In genomic region chr19:31675187-31675913, GRCh38 we compare ENCODE assay signal across 19 cellular contexts.
DNase-seq lines count a peak whose midpoint lies in the region; ATAC-seq and TF ChIP-seq lines count a peak whose summit lies in the region.
"Had no signal": no experiment of that assay in that cellular context is flagged by ENCODE, and none has a peak within 500 bp of the region (broad histone marks: within the 10 kb centered on the region; RNA-seq: fewer than 3 reads in every experiment).

No MANE protein-coding gene starts in this region.

- TF ChIP-seq CTCF in Panc1 (IDR thresholded peaks at IDR 0.05) = no peak
- TF ChIP-seq CTCF in esophagus muscularis mucosa (IDR thresholded peaks at IDR 0.05) = no peak

- 0 out of 2 replicates have a peak overlapping the region, but pooled peaks have one; percentile 13 for H3K4me3 ChIP-seq in GM23248
- H3K4me3 ChIP-seq in Panc1 (ENCODE audit: low read depth in 2 of 2, low read length in 2 of 2) = no peak overlapping the region
- H3K4me3 ChIP-seq in esophagus muscularis mucosa = no peak overlapping the region
- no peak overlapping the region for H3K4me3 ChIP-seq in neuronal stem cell (ENCODE audit: low read length in 2 of 2)
- H3K4me3 ChIP-seq: cardiac muscle cell had no signal

- in situ Hi-C loops in GM23248 (cut with MboI) (no loop called here), Panc1 (cut with HindIII; ENCODE audit: low pct_unique_long_range_greater_than_20kb, low sequenced_read_pairs) (no loop called here)

- H3K36me3 ChIP-seq in GM23248 (ENCODE audit: low read depth) (no peaks in the 10 kb centered on the region), Panc1 (ENCODE audit: control insufficient read depth, insufficient read depth, low read length) (no peaks in the 10 kb centered on the region), esophagus muscularis mucosa (no peaks in the 10 kb centered on the region), neuronal stem cell (replicated peaks in 1 of 2; ENCODE audit: control insufficient read depth in 2 of 2, insufficient read depth in 2 of 2, low read length in 2 of 2) (no peaks in the 10 kb centered on the region)
- H3K36me3 ChIP-seq: cardiac muscle cell had no signal

- 37 to 44% methylated on average over 10 of the region's 10 CpGs for WGBS in GM23248 (ENCODE audit: low coverage in 1 of 2, low lambda C conversion rate in 2 of 2, missing lambda C conversion rate in 2 of 2), 2 experiments
- WGBS in esophagus muscularis mucosa = 75% methylated on average over 10 of the region's 10 CpGs
- no CpG with 5 or more reads among the region's 10 CpGs for WGBS in neuronal stem cell (ENCODE audit: extremely low coverage in 2 of 2, insufficient read length in 2 of 2, insufficient replicate concordance in 1 of 2), 2 donors

- no peak overlapping the region for H3K4ac ChIP-seq in neuronal stem cell (ENCODE audit: low read length)

- DNase-seq in GM23248 (peak; percentile 60), Panc1 (ENCODE audit: low read depth, low spot score) (no peak), esophagus muscularis mucosa (ENCODE audit: extremely low spot score) (peak; percentile 80), neuronal stem cell (ENCODE audit: low spot score) (no peak), occipital lobe (lab: John Stamatoyannopoulos, UW) (no peak), NCI-H2196 treated with DMSO at 0.1 percent for 48 hours (lab: John Stamatoyannopoulos, UW; ENCODE audit: unreplicated experiment) (no peak), cardiac septum (ENCODE audit: low spot score) (no peak)
- no peak for DNase-seq in stimulated activated effector memory CD8-positive, alpha-beta T cell treated with anti-CD3 and anti-CD28 coated beads, Interleukin-12 subunit alpha, Interleukin-12 subunit beta, amount 100 ng/mL, for 72 hours (ENCODE audit: low spot score in 2 of 2)
- DNase-seq: DMS79 treated with DMSO at 0.1 percent for 48 hours; head of caudate nucleus; left colon; NCI-H2029; NCI-H69; stimulated activated CD4-positive, alpha-beta T cell treated with anti-CD3 and anti-CD28 coated beads, Interleukin-12 subunit alpha, Interleukin-12 subunit beta, amount 100 ng/mL, for 4 hours; stimulated activated naive CD8-positive, alpha-beta T cell treated with anti-CD3 and anti-CD28 coated beads, Interleukin-15, amount 100 ng/mL, for 72 hours; T-helper 17 cell had no signal

- no peaks in the 10 kb centered on the region for H3K9me3 ChIP-seq in GM23248 (ENCODE audit: low read depth)
- H3K9me3 ChIP-seq in Panc1 (ENCODE audit: control insufficient read depth, insufficient read depth, low read depth, low read length) = no peaks in the 10 kb centered on the region
- H3K9me3 ChIP-seq in esophagus muscularis mucosa = no peaks in the 10 kb centered on the region
- H3K9me3 ChIP-seq in neuronal stem cell (replicated peaks in 1 of 2; ENCODE audit: control insufficient read depth in 2 of 2, insufficient read depth in 1 of 2, low read depth in 1 of 2, low read length in 2 of 2) = no peaks in the 10 kb centered on the region

- peak overlapping the region; percentile 18 for H3K23ac ChIP-seq in neuronal stem cell (ENCODE audit: low read depth, low read length, poor library complexity)

- H2BK12ac ChIP-seq in neuronal stem cell (ENCODE audit: low read length) = no peak overlapping the region

- no peaks in the 10 kb centered on the region for H3K79me1 ChIP-seq in neuronal stem cell (ENCODE audit: low read depth, low read length)

- peak; percentile 85 for ATAC-seq in Panc1
- ATAC-seq in stimulated activated effector memory CD8-positive, alpha-beta T cell treated with anti-CD3 and anti-CD28 coated beads, Interleukin-12 subunit alpha, Interleukin-12 subunit beta, amount 100 ng/mL, for 72 hours = no peak
- ATAC-seq: left colon; stimulated activated naive CD8-positive, alpha-beta T cell treated with anti-CD3 and anti-CD28 coated beads, Interleukin-15, amount 100 ng/mL, for 72 hours; T-helper 17 cell had no signal

- no peak overlapping the region for H2BK120ac ChIP-seq in neuronal stem cell (ENCODE audit: low read depth, low read length)

- CTCF ChIA-PET in Panc1 (lab: Charles Lee) = interaction anchor here (0.7 kb wide), 1 partner anchor 194 kb away, joined by 7 read pairs; no protein-coding TSS in a partner anchor

- no peak for TF ChIP-seq EP300 in esophagus muscularis mucosa (IDR thresholded peaks at IDR 0.05)

- H3K4me2 ChIP-seq in GM23248 (ENCODE audit: unreplicated experiment) (peak overlapping the region; percentile 26), neuronal stem cell (ENCODE audit: insufficient read depth, low read length, poor library complexity, severe bottlenecking) (no peak overlapping the region)

- no peak overlapping the region for H2AFZ ChIP-seq in GM23248
- H2AFZ ChIP-seq in neuronal stem cell (ENCODE audit: low read length) = no peak overlapping the region

- BruUV-seq in Panc1 (replicated peaks; lab: Mats Ljungman, UMichigan) = no TSS peak

- H3K27ac ChIP-seq in GM23248 (no peak overlapping the region), Panc1 (ENCODE audit: low read length) (no peak overlapping the region), esophagus muscularis mucosa (replicated peaks in 1 of 4) (no peak overlapping the region), neuronal stem cell (replicated peaks; ENCODE audit: low read length) (no peak overlapping the region)
- H3K27ac ChIP-seq: C4-2B, cardiac muscle cell had no signal

- H4K20me1 ChIP-seq in GM23248 (ENCODE audit: insufficient read depth) = no peaks in the 10 kb centered on the region

- H2AK5ac ChIP-seq in neuronal stem cell (ENCODE audit: low read depth, low read length) = no peak overlapping the region

- intact Hi-C loops in Panc1 (cut with micrococcal nuclease; ENCODE audit: unreplicated experiment) = loop anchor here (10.0 kb wide), 1 partner anchor 549 kb away; no protein-coding TSS in a partner anchor
- intact Hi-C loops in esophagus muscularis mucosa (cut with DNase I) = no loop called here
- intact Hi-C loops in cardiac septum (cut with DNase I) = loop anchor here (5.0 kb wide), 1 partner anchor 367 kb away; no protein-coding TSS in a partner anchor

- peaks cover 5% of the 10 kb centered on the region; the same call in 1 of the 2 replicates for H3F3A ChIP-seq in GM23248 (ENCODE audit: insufficient read depth)

- H4K91ac ChIP-seq in neuronal stem cell (ENCODE audit: low read depth, low read length, poor library complexity) = no peak overlapping the region

- no peak overlapping the region for H3K4me3 Mint-ChIP-seq in stimulated activated effector memory CD8-positive, alpha-beta T cell treated with anti-CD3 and anti-CD28 coated beads, Interleukin-12 subunit alpha, Interleukin-12 subunit beta, amount 100 ng/mL, for 72 hours
- H3K4me3 Mint-ChIP-seq: activated naive CD4-positive, alpha-beta T cell treated with anti-CD3 and anti-CD28 coated beads, Interleukin-2, amount 50 U/mL, for 24 hours; stimulated activated naive CD8-positive, alpha-beta T cell treated with anti-CD3 and anti-CD28 coated beads, Interleukin-15, amount 100 ng/mL, for 72 hours; T-helper 17 cell had no signal

- H3K18ac ChIP-seq in neuronal stem cell (ENCODE audit: low read length) = peak overlapping the region; percentile 25

- H3K4me1 ChIP-seq in GM23248 (ENCODE audit: insufficient read depth) = peaks cover 18% of the 10 kb centered on the region
- H3K4me1 ChIP-seq in Panc1 (ENCODE audit: control insufficient read depth, insufficient read depth, low read length) = no peaks in the 10 kb centered on the region
- no peaks in the 10 kb centered on the region for H3K4me1 ChIP-seq in esophagus muscularis mucosa
- no peaks in the 10 kb centered on the region for H3K4me1 ChIP-seq in neuronal stem cell (ENCODE audit: control insufficient read depth in 2 of 2, insufficient read depth in 1 of 2, low read depth in 1 of 2, low read length in 2 of 2)

- H3K36me3 Mint-ChIP-seq in stimulated activated effector memory CD8-positive, alpha-beta T cell treated with anti-CD3 and anti-CD28 coated beads, Interleukin-12 subunit alpha, Interleukin-12 subunit beta, amount 100 ng/mL, for 72 hours = no peaks in the 10 kb centered on the region
- H3K36me3 Mint-ChIP-seq: activated naive CD4-positive, alpha-beta T cell treated with anti-CD3 and anti-CD28 coated beads, Interleukin-2, amount 50 U/mL, for 24 hours had no signal

- POLR2A ChIA-PET in Panc1 (lab: Charles Lee) = no interaction called here

- H3K9ac ChIP-seq in GM23248 (no peak overlapping the region), neuronal stem cell (ENCODE audit: low read depth, low read length, poor library complexity) (no peak overlapping the region)

- no peak overlapping the region for H3K14ac ChIP-seq in neuronal stem cell (ENCODE audit: low read length)

- no peaks in the 10 kb centered on the region for H3K79me2 ChIP-seq in GM23248 (ENCODE audit: insufficient read depth)

- H3K9me3 Mint-ChIP-seq in stimulated activated effector memory CD8-positive, alpha-beta T cell treated with anti-CD3 and anti-CD28 coated beads, Interleukin-12 subunit alpha, Interleukin-12 subunit beta, amount 100 ng/mL, for 72 hours = no peaks in the 10 kb centered on the region
- H3K9me3 Mint-ChIP-seq: stimulated activated naive CD8-positive, alpha-beta T cell treated with anti-CD3 and anti-CD28 coated beads, Interleukin-15, amount 100 ng/mL, for 72 hours had no signal

- H3K9me2 ChIP-seq in GM23248 (ENCODE audit: insufficient read depth) = no peaks in the 10 kb centered on the region

- no peak overlapping the region for H3K27ac Mint-ChIP-seq in stimulated activated effector memory CD8-positive, alpha-beta T cell treated with anti-CD3 and anti-CD28 coated beads, Interleukin-12 subunit alpha, Interleukin-12 subunit beta, amount 100 ng/mL, for 72 hours
- H3K27ac Mint-ChIP-seq: activated naive CD4-positive, alpha-beta T cell treated with anti-CD3 and anti-CD28 coated beads, Interleukin-2, amount 50 U/mL, for 24 hours; stimulated activated naive CD8-positive, alpha-beta T cell treated with anti-CD3 and anti-CD28 coated beads, Interleukin-15, amount 100 ng/mL, for 72 hours; T-helper 17 cell had no signal

- H4K8ac ChIP-seq in neuronal stem cell (ENCODE audit: low read depth, low read length) = no peak overlapping the region

- H2BK5ac ChIP-seq in neuronal stem cell (ENCODE audit: low read length) = no peak overlapping the region

- no peaks in the 10 kb centered on the region for H3K4me1 Mint-ChIP-seq in stimulated activated effector memory CD8-positive, alpha-beta T cell treated with anti-CD3 and anti-CD28 coated beads, Interleukin-12 subunit alpha, Interleukin-12 subunit beta, amount 100 ng/mL, for 72 hours
- H3K4me1 Mint-ChIP-seq: activated naive CD4-positive, alpha-beta T cell treated with anti-CD3 and anti-CD28 coated beads, Interleukin-2, amount 50 U/mL, for 24 hours; stimulated activated naive CD8-positive, alpha-beta T cell treated with anti-CD3 and anti-CD28 coated beads, Interleukin-15, amount 100 ng/mL, for 72 hours; T-helper 17 cell had no signal

- H2BK15ac ChIP-seq in neuronal stem cell (ENCODE audit: low read length) = no peak overlapping the region

- H3K27me3 ChIP-seq in GM23248 (replicated peaks; ENCODE audit: insufficient read depth) (peaks cover 7% of the 10 kb centered on the region), Panc1 (ENCODE audit: control insufficient read depth, insufficient read depth, low read length) (no peaks in the 10 kb centered on the region), esophagus muscularis mucosa (no peaks in the 10 kb centered on the region), neuronal stem cell (ENCODE audit: control insufficient read depth in 3 of 3, insufficient read depth in 3 of 3, low read depth in 1 of 3, low read length in 3 of 3) (no peaks in the 10 kb centered on the region)

- no peak for TF ChIP-seq POLR2A in esophagus muscularis mucosa (IDR thresholded peaks at IDR 0.05; ENCODE audit: low read depth)

Comparison
In these comparisons a context has a peak if more than half of its experiments do, and no peak if none do; other contexts are left out.
1. DNase-seq: peak in GM23248 (single experiment) and esophagus muscularis mucosa (single experiment); none in Panc1 (single experiment), neuronal stem cell (single experiment), occipital lobe (single experiment), stimulated activated effector memory CD8-positive, alpha-beta T cell treated with anti-CD3 and anti-CD28 coated beads, Interleukin-12 subunit alpha, Interleukin-12 subunit beta, amount 100 ng/mL, for 72 hours (0 of 2), NCI-H2196 treated with DMSO at 0.1 percent for 48 hours (single experiment) and cardiac septum (single experiment).